25 cellular contexts compared by ENCODE assay signal in the genomic region with DNA sequence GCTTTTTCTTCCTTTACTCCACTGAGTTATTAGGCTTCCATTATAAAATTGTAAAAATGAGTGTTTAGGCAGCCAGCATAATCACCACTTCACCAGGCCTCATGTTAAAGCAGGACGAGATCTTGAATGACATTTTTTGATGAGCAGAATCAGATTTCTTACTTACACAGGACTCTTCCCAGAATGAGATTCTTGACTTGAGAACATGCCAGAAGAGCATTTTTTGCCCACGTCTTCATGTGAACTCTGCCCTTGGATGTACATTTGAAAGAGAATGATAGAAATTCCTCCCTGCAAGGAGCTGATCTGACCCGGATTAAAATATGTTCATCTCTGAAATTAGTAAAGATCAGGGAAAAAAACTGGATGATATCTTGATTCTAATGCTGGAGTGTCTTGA.
"Had no signal": no experiment of that assay in that cellular context is flagged by ENCODE, and none has a peak within 500 bp of the region (broad histone marks: within the 10 kb centered on the region; RNA-seq: fewer than 3 reads in every experiment).

No MANE protein-coding gene starts in this region.

- DNase-seq: activated B cell treated with CpG ODN at 0.5 μM for 24 hours; activated CD4-positive, alpha-beta T cell treated with anti-CD3 and anti-CD28 coated beads for 36 hours; activated CD4-positive, alpha-beta T cell treated with anti-CD3 and anti-CD28 coated beads, Interleukin-2, amount 50 U/mL, for 48 hours; activated effector memory CD4-positive, alpha-beta T cell treated with Interleukin-2 at 50 U/mL for 16 hours; activated naive CD4-positive, alpha-beta T cell treated with anti-CD3 and anti-CD28 coated beads for 36 hours; activated naive CD8-positive, alpha-beta T cell treated with anti-CD3 and anti-CD28 coated beads, Interleukin-2, amount 10 ng/mL, durations not matched to agents 7 days and 5 days; activated T-cell treated with anti-CD3 and anti-CD28 coated beads, Interleukin-2, amount 50 U/mL, for 72 hours; colonic mucosa; dorsolateral prefrontal cortex; effector memory CD8-positive, alpha-beta T cell; heart right ventricle; kidney; naive thymus-derived CD4-positive, alpha-beta T cell; occipital lobe; posterior cingulate gyrus; right lobe of liver; stimulated activated CD4-positive, alpha-beta T cell treated with anti-CD3 and anti-CD28 coated beads, Interleukin-2, amount 100 ng/mL, for 48 hours; stimulated activated CD8-positive, alpha-beta memory T cell treated with anti-CD3 and anti-CD28 coated beads, Interleukin-4, amount 100 ng/mL, for 48 hours; stimulated activated naive B cell treated with anti-CD40 and anti-IgM and Interleukin-4, amounts not matched to agents 10 μg/mL and 1 μg/mL and 100 μg/mL, for 72 hours; T-helper 9 cell; trophoblast cell; uterus had no signal

- H3K4me3 ChIP-seq: colonic mucosa, dorsolateral prefrontal cortex, esophagus muscularis mucosa, heart right ventricle, lung, right lobe of liver, smooth muscle cell, uterus had no signal
